8 cellular contexts compared by ENCODE assay signal in genomic region chr4:82430193-82431025, GRCh38. TPM values are rescaled to one million over a fixed set of nuclear protein-coding genes. Genes with fewer than 3 reads are reported as not detected.
DNase-seq lines count a peak whose midpoint lies in the region; ATAC-seq, FAIRE-seq and TF ChIP-seq lines count a peak whose summit lies in the region.

ENOPH1 (plus strand) TSS chr4:82430590; CDS start chr4:82430830, 240 bp downstream.
HNRNPDL (minus strand) TSS chr4:82430462; CDS start chr4:82429690, 772 bp downstream.

- no peaks in the 10 kb centered on the region for H3K79me1 ChIP-seq in H1 (ENCODE audit: low read depth, low read length)

- POLR2A ChIA-PET in H1 (lab: Charles Lee; ENCODE audit: partially characterized antibody): interaction anchor here (0.9 to 7.3 kb wide), 30 partner anchors 8 to 273 kb away, joined by 3 to 126 read pairs (median 6); partner anchors contain the start of gene HNRNPD

- H2AFZ ChIP-seq in H1 (ENCODE audit: low read length): no peak within 1 kb of the TSS; the same call in 1 of the 2 replicates

- TF ChIP-seq RAD21 in H1 (IDR thresholded peaks at IDR 0.05 in 1 of 2, conservative IDR thresholded peaks at IDR 0.05 in 1 of 2; ENCODE audit: low read depth in 2 of 2, low read length in 2 of 2): no peak

- FAIRE-seq in HTR-8/SVneo (lab: Jason Lieb, UNC) (no peak), H1 (lab: Jason Lieb, UNC) (no peak)

- peak within 1 kb of the TSS; percentile 94 for H4K91ac ChIP-seq in H1 (replicated peaks; ENCODE audit: insufficient read length, low read length)

- peak within 1 kb of the TSS; percentile 98 for H3K18ac ChIP-seq in H1 (ENCODE audit: extremely low read depth, low read length)

- CTCF ChIA-PET in H1 (lab: Charles Lee; ENCODE audit: partially characterized antibody): interaction anchor here (0.5 to 1.4 kb wide), 3 partner anchors 17 to 50 kb away, joined by 3 to 8 read pairs (median 5); no protein-coding TSS in a partner anchor

- H2BK12ac ChIP-seq in H1 (ENCODE audit: low read depth, low read length): peak within 1 kb of the TSS; percentile 63; the same call in 1 of the 2 replicates

- TF ChIP-seq EP300 in H1 (IDR thresholded peaks at IDR 0.05; ENCODE audit: borderline replicate concordance in 1 of 2, low read depth in 2 of 2, low read length in 2 of 2): no peak

- no peak for TF ChIP-seq CTCF in H1 (IDR thresholded peaks at IDR 0.05; ENCODE audit: control extremely low read depth in 1 of 3, insufficient read depth in 1 of 3, low read depth in 1 of 3, low read length in 3 of 3)

- H3K14ac ChIP-seq in H1 (ENCODE audit: insufficient read length): no peak within 1 kb of the TSS

- peak within 1 kb of the TSS; percentile 99 for H2BK5ac ChIP-seq in H1 (ENCODE audit: low read depth, low read length)

- H3K4me1 ChIP-seq in H1 (replicated peaks in 1 of 4; ENCODE audit: control insufficient read depth in 3 of 4, insufficient read depth in 4 of 4, low read length in 3 of 4): peaks cover 0 to 4% (median 2%) of the 10 kb centered on the region in 4 experiments; a peak in 3 of 7 replicates

- H3K9me3 ChIP-seq in H1 (ENCODE audit: insufficient read depth in 2 of 2, low read depth in 1 of 2, low read length in 1 of 2): no peaks in the 10 kb centered on the region

- H3K27me3 ChIP-seq in H1 (replicated peaks in 1 of 4; ENCODE audit: control insufficient read depth in 3 of 4, extremely low read depth in 1 of 4, insufficient read depth in 3 of 4, low read length in 3 of 4): no peaks in the 10 kb centered on the region

- TF ChIP-seq POLR2A in H1 (IDR thresholded peaks at IDR 0.05; ENCODE audit: control extremely low read depth in 1 of 2, low read depth in 2 of 2, low read length in 2 of 2): peak; percentile 84 to 90; a peak in 2 of 3 replicates

- peak within 1 kb of the TSS; percentile 11; the same call in 1 of the 2 replicates for H2AK5ac ChIP-seq in H1 (ENCODE audit: low read depth, low read length)

- 2% methylated on average over 63 of the region's 85 CpGs; no CpG with 5 or more reads in 1 of the 2 experiments for WGBS in H1 (ENCODE audit: extremely low coverage in 1 of 2, insufficient coverage in 1 of 2, insufficient read length in 1 of 2, insufficient replicate concordance in 2 of 2, low coverage in 1 of 2, low lambda C conversion rate in 2 of 2, missing lambda C conversion rate in 1 of 2), 2 experiments

- H3K79me2 ChIP-seq in H1 (ENCODE audit: control insufficient read depth in 1 of 2, insufficient read depth in 2 of 2, low read length in 2 of 2): peaks cover 71 to 93% of the 10 kb centered on the region in 2 experiments

- peak within 1 kb of the TSS; percentile 86 for H4K5ac ChIP-seq in H1 (ENCODE audit: insufficient read length, low read depth, low read length)

- DNase-seq in COLO829 (ENCODE audit: low spot score): peak; percentile 97
- DNase-seq in HTR-8/SVneo (ENCODE audit: insufficient read length, low spot score): peak; percentile 79
- peak; percentile 94 for DNase-seq in NOMO-1 treated with dmso at 0.1 percent for 144 hours (lab: John Stamatoyannopoulos, UW; ENCODE audit: unreplicated experiment)
- peak; percentile 97 to 98 (median 97) for DNase-seq in activated CD8-positive, alpha-beta memory T cell treated with anti-CD3 and anti-CD28 coated beads for 48 hours (ENCODE audit: low read depth in 2 of 3, low spot score in 2 of 3)
- DNase-seq in H1 (ENCODE audit: low read depth in 1 of 2, low spot score in 2 of 2): peak; percentile 92 to 95
- DNase-seq in mesenteric fat pad (ENCODE audit: low spot score): peak; percentile 99
- DNase-seq in stimulated activated CD8-positive, alpha-beta memory T cell treated with anti-CD3 and anti-CD28 coated beads, Interleukin-15, amount 100 ng/mL, for 24 hours (ENCODE audit: low read depth): peak; percentile 95

- peak within 1 kb of the TSS; percentile 97 for H3K4ac ChIP-seq in H1 (replicated peaks; ENCODE audit: insufficient read length, low read depth, low read length)

- no peak within 1 kb of the TSS; the same call in 1 of the 2 replicates for H2BK15ac ChIP-seq in H1 (ENCODE audit: low read length)

- H3K56ac ChIP-seq in H1 (replicated peaks; ENCODE audit: insufficient read length, low read depth, low read length): peak within 1 kb of the TSS; percentile 97

- peak within 1 kb of the TSS; percentile 99 for H4K8ac ChIP-seq in H1 (ENCODE audit: extremely low read depth, insufficient read depth, low read length)

- H3K23me2 ChIP-seq in H1 (ENCODE audit: low read depth, low read length): peaks cover 3% of the 10 kb centered on the region

- H3K9ac ChIP-seq in H1 (replicated peaks in 1 of 4; ENCODE audit: extremely low read depth in 1 of 4, low read depth in 3 of 4, low read length in 3 of 4): peak within 1 kb of the TSS; percentile 90 to 100 (median 100)

- peaks cover 15 to 37% (median 29%) of the 10 kb centered on the region in 4 experiments for H3K36me3 ChIP-seq in H1 (ENCODE audit: control insufficient read depth in 2 of 4, insufficient read depth in 4 of 4, low read length in 3 of 4)

- peak within 1 kb of the TSS; percentile 94 to 97 (median 94) for H3K4me3 ChIP-seq in H1 (ENCODE audit: extremely low read depth in 1 of 4, insufficient read depth in 2 of 4, low read depth in 3 of 4, low read length in 4 of 4)

- peak within 1 kb of the TSS; percentile 99 for H3K27ac ChIP-seq in H1 (ENCODE audit: low read depth, low read length)

- no peak within 1 kb of the TSS for H2BK20ac ChIP-seq in H1 (ENCODE audit: low read length)

- ATAC-seq in GM21367 (IDR thresholded peaks at IDR 0.05; ENCODE audit: unreplicated experiment): peak; percentile 67

- peak within 1 kb of the TSS; percentile 28 for H2BK120ac ChIP-seq in H1 (replicated peaks; ENCODE audit: low read depth, low read length)

- peaks cover 35 to 42% of the 10 kb centered on the region in 2 experiments for H4K20me1 ChIP-seq in H1 (replicated peaks in 1 of 2; ENCODE audit: control insufficient read depth in 1 of 2, insufficient read depth in 2 of 2, low read length in 2 of 2)

- H3K4me2 ChIP-seq in H1 (ENCODE audit: insufficient read depth in 1 of 2, low read depth in 2 of 2, low read length in 2 of 2): peak within 1 kb of the TSS; percentile 80 to 84

- H3K23ac ChIP-seq in H1 (ENCODE audit: insufficient read length): no peak within 1 kb of the TSS

TF ChIP-seq in H1, 55 proteins besides CTCF, POLR2A, EP300 and RAD21 (continues in another document):
- TF ChIP-seq BACH1 (IDR thresholded peaks at IDR 0.05; ENCODE audit: low read length) (peak; percentile 90), GABPA (IDR thresholded peaks at IDR 0.05; ENCODE audit: borderline replicate concordance, insufficient read depth, low read length) (no peak), KDM4A (IDR thresholded peaks at IDR 0.05; ENCODE audit: low read depth, low read length, severe bottlenecking) (peak; percentile 51), CBX8 (IDR thresholded peaks at IDR 0.05; ENCODE audit: borderline replicate concordance, low read depth, low read length) (no peak), TAF1 (IDR thresholded peaks at IDR 0.05; ENCODE audit: low read depth, low read length) (peak; percentile 76; the same call in 1 of the 2 replicates), SAP30 (IDR thresholded peaks at IDR 0.05; ENCODE audit: insufficient read depth, insufficient replicate concordance, low read length) (peak; percentile 40), HDAC2 (IDR thresholded peaks at IDR 0.05; ENCODE audit: borderline replicate concordance in 1 of 2, low read depth in 2 of 2, low read length in 2 of 2) (0 out of 4 replicates have a peak, but pooled peaks of 1 of the 2 experiments have one; percentile 83), ZNF274 (IDR thresholded peaks at IDR 0.05; ENCODE audit: borderline replicate concordance, extremely low read depth, low read length) (no peak), TAF7 (optimal IDR thresholded peaks at IDR 0.05; ENCODE audit: borderline replicate concordance, low read depth, low read length) (peak; percentile 63), TBP (IDR thresholded peaks at IDR 0.05; ENCODE audit: low read depth, low read length) (peak; percentile 82), EGR1 (IDR thresholded peaks at IDR 0.05; ENCODE audit: borderline replicate concordance, low read depth, low read length) (peak; percentile 97), HDAC6 (IDR thresholded peaks at IDR 0.05; ENCODE audit: low read depth, low read length) (no peak)
- TF ChIP-seq, protein P1, sequence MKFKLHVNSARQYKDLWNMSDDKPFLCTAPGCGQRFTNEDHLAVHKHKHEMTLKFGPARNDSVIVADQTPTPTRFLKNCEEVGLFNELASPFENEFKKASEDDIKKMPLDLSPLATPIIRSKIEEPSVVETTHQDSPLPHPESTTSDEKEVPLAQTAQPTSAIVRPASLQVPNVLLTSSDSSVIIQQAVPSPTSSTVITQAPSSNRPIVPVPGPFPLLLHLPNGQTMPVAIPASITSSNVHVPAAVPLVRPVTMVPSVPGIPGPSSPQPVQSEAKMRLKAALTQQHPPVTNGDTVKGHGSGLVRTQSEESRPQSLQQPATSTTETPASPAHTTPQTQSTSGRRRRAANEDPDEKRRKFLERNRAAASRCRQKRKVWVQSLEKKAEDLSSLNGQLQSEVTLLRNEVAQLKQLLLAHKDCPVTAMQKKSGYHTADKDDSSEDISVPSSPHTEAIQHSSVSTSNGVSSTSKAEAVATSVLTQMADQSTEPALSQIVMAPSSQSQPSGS (IDR thresholded peaks at IDR 0.05; ENCODE audit: low read length): no peak

RNA-seq across cellular contexts. Expression of gene ENOPH1, which starts in this region (rescaled TPM):
- 83.0 and 89.3 TPM in 2 replicates for total RNA-seq in H1 (2021; fragmentation: NEBNext Ultra II Directional; extraction: Animal tissue kit (Norgen Biotek cat#: 25700))
- 19.7 and 25.1 TPM in 2 replicates for polyA plus RNA-seq in H1 (2011; rRNA removed)
- 34.9 TPM for polyA plus RNA-seq in H1 (2011; cell fraction: cytosol; rRNA removed)
- 22.6 TPM for polyA plus RNA-seq in H1 (2011; cell fraction: nucleus; rRNA removed)
- polyA plus RNA-seq in H1 (2012, experiment 1 of 2): 61.7 to 75.0 TPM (median 64.4 TPM) in 4 replicates
- polyA plus RNA-seq in H1 (2012, experiment 2 of 2): 15.3 TPM
- polyA plus RNA-seq in H1 (2013, experiment 1 of 2): 49.3 TPM
- polyA plus RNA-seq in H1 (2013, experiment 2 of 2): 49.9 TPM
- 19.9 and 22.3 TPM in 2 replicates for polyA minus RNA-seq in H1 (2011; rRNA and poly(A)+ RNA removed)
- 19.0 TPM for polyA minus RNA-seq in H1 (2011; cell fraction: cytosol; rRNA and poly(A)+ RNA removed)
- polyA minus RNA-seq in H1 (2011; cell fraction: nucleus; rRNA and poly(A)+ RNA removed): 23.6 TPM
- total RNA-seq in mesenteric fat pad: 21.2 TPM

RNA-seq across cellular contexts. Expression of gene HNRNPDL, which starts in this region (rescaled TPM):
- 408 and 411 TPM in 2 replicates for total RNA-seq in H1 (2021; fragmentation: NEBNext Ultra II Directional; extraction: Animal tissue kit (Norgen Biotek cat#: 25700))
- 133 and 197 TPM in 2 replicates for polyA plus RNA-seq in H1 (2011; rRNA removed)
- 371 TPM for polyA plus RNA-seq in H1 (2011; cell fraction: cytosol; rRNA removed)
- polyA plus RNA-seq in H1 (2011; cell fraction: nucleus; rRNA removed): 158 TPM
- 321 to 400 TPM (median 352 TPM) in 4 replicates for polyA plus RNA-seq in H1 (2012, experiment 1 of 2)
- 68.1 TPM for polyA plus RNA-seq in H1 (2012, experiment 2 of 2)
- polyA plus RNA-seq in H1 (2013, experiment 1 of 2): 392 TPM
- 386 TPM for polyA plus RNA-seq in H1 (2013, experiment 2 of 2)
- 31.2 and 33.1 TPM in 2 replicates for polyA minus RNA-seq in H1 (2011; rRNA and poly(A)+ RNA removed)
- 81.2 TPM for polyA minus RNA-seq in H1 (2011; cell fraction: cytosol; rRNA and poly(A)+ RNA removed)
- 136 TPM for polyA minus RNA-seq in H1 (2011; cell fraction: nucleus; rRNA and poly(A)+ RNA removed)
- 217 TPM for total RNA-seq in mesenteric fat pad

Comparison
In these comparisons a context has a peak if more than half of its experiments do, and no peak if none do; other contexts are left out.
1. Peak in every context shown above with its lines: DNase-seq, ATAC-seq, H3K4me3 ChIP-seq and H3K27ac ChIP-seq.